ENCODE assay signal across 8 cellular contexts in the genomic region with DNA sequence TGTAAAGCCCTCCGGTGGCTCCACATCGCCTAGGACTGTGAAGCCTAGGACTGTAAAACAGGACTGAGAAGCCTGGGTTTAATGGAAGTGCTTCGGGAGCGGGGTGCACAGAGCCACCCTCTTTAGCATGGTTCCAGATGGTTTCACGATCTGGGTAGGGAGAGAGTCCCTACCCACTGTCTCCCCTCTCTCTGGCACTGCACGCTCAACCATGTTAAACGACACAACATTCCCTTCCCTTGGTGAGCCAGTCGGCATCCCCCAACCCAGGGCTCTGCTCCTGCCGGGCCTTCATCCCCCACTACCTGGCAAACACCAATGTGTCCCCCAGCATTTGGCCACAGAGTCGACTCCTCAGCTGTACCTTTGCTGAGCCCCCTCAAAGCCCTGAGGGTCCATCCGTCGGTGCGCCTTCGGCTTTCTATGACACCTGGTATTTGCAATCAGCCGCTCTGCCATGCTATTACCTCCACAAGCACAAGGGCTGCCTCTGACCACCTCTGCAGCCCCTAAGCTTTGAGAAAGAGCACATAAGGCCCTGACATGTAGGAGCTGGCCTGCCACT. TPM values are rescaled to one million over a fixed set of nuclear protein-coding genes. Genes with fewer than 3 reads are reported as not detected.
DNase-seq lines count a peak whose midpoint lies in the region; ATAC-seq and TF ChIP-seq lines count a peak whose summit lies in the region.

No MANE protein-coding gene starts in this region.

- H3K27ac ChIP-seq in cardiac muscle cell: no peak overlapping the region

- no peak for TF ChIP-seq CTCF in GM12864 (IDR thresholded peaks at IDR 0.05; ENCODE audit: low read depth, low read length, missing control alignments)
- TF ChIP-seq CTCF in WI38 (IDR thresholded peaks at IDR 0.05; ENCODE audit: low read depth, low read length): no peak
- no peak for TF ChIP-seq CTCF in cardiac muscle cell (IDR thresholded peaks at IDR 0.05; ENCODE audit: low read depth, low read length)
- TF ChIP-seq CTCF in retinal pigment epithelial cell (conservative IDR thresholded peaks at IDR 0.05; ENCODE audit: low read depth, low read length): no peak

- peaks cover 17% of the 10 kb centered on the region for H3K36me3 ChIP-seq in cardiac muscle cell

- ATAC-seq in HG02642 (IDR thresholded peaks at IDR 0.05; ENCODE audit: poor library complexity, unreplicated experiment): no peak

- DNase-seq in GM12864 (ENCODE audit: low read depth): no peak
- no peak for DNase-seq in cardiac muscle cell (ENCODE audit: low read depth in 1 of 2, low spot score in 1 of 2)
- no peak for DNase-seq in retinal pigment epithelial cell (ENCODE audit: low read depth)
- no peak for DNase-seq in HuH-7.5 (ENCODE audit: low spot score)
- no peak for DNase-seq in AG08396 (ENCODE audit: low spot score)
- no peak for DNase-seq in HK-2 (ENCODE audit: unreplicated experiment)

- peaks cover 7% of the 10 kb centered on the region for H3K4me1 ChIP-seq in cardiac muscle cell (ENCODE audit: low read depth)

- H3K9me3 ChIP-seq in cardiac muscle cell (ENCODE audit: low read depth): no peaks in the 10 kb centered on the region

- no peaks in the 10 kb centered on the region for H3K27me3 ChIP-seq in cardiac muscle cell

- H3K4me3 ChIP-seq in GM12864 (ENCODE audit: low read depth, low read length) (peak overlapping the region; percentile 85), WI38 (ENCODE audit: low read depth, low read length) (peak overlapping the region; percentile 94), cardiac muscle cell (peak overlapping the region; percentile 89), retinal pigment epithelial cell (ENCODE audit: low read length) (peak overlapping the region; percentile 92)

RNA-seq across cellular contexts. Expression of a gene that starts 1.1 kb away (rescaled TPM):
- 111 and 159 TPM in 2 replicates for total RNA-seq in cardiac muscle cell
- polyA plus RNA-seq in cardiac muscle cell: 210 and 321 TPM in 2 replicates

RNA-seq across cellular contexts. Expression of a gene that starts 5.4 kb away (rescaled TPM):
- not detected in 2 replicates for total RNA-seq in cardiac muscle cell
- polyA plus RNA-seq in cardiac muscle cell: not detected in 2 replicates
